In genomic region chr20:5996765-5997164, GRCh38 we compare ENCODE assay signal across 3 cellular contexts.
TF ChIP-seq lines count a peak whose summit lies in the region.

No MANE protein-coding gene starts in this region.

TF ChIP-seq in GM23338, 12 proteins besides CTCF, POLR2A, EP300 and RAD21 (continues in another document):
- TF ChIP-seq ETS1 (IDR thresholded peaks at IDR 0.05) (no peak), CREB1 (CRISPR knock-in tag; IDR thresholded peaks at IDR 0.05; ENCODE audit: low read depth) (no peak), NANOG (IDR thresholded peaks at IDR 0.05; ENCODE audit: borderline replicate concordance) (no peak), ZNF114 (CRISPR knock-in tag; IDR thresholded peaks at IDR 0.05) (no peak), JUNB (IDR thresholded peaks at IDR 0.05; ENCODE audit: unreplicated experiment) (no peak), REST (IDR thresholded peaks at IDR 0.05; ENCODE audit: unreplicated experiment) (no peak), POLR2AphosphoS5 (IDR thresholded peaks at IDR 0.05; ENCODE audit: low read depth) (no peak), STAT1 (IDR thresholded peaks at IDR 0.05; ENCODE audit: unreplicated experiment) (no peak), EZH2 (IDR thresholded peaks at IDR 0.05; ENCODE audit: low read depth, unreplicated experiment) (no peak), ZNF331 (CRISPR knock-in tag; IDR thresholded peaks at IDR 0.05; ENCODE audit: low read depth) (no peak), EZH2phosphoT487 (IDR thresholded peaks at IDR 0.05; ENCODE audit: unreplicated experiment) (no peak)

TF ChIP-seq in K562, 482 proteins besides CTCF, POLR2A, EP300 and RAD21:
- TF ChIP-seq LEF1 (IDR thresholded peaks at IDR 0.05) (no peak), ZMIZ1 (IDR thresholded peaks at IDR 0.05; ENCODE audit: low read depth in 2 of 2, low read length in 2 of 2) (no peak), CHD4 (IDR thresholded peaks at IDR 0.05; ENCODE audit: insufficient read depth, insufficient replicate concordance, low read depth, low read length, poor library complexity, severe bottlenecking) (no peak), THRAP3 (IDR thresholded peaks at IDR 0.05; ENCODE audit: borderline replicate concordance) (no peak), BRF1 (IDR thresholded peaks at IDR 0.05; ENCODE audit: borderline replicate concordance, extremely low read depth, insufficient read length) (no peak), FOXA1 (IDR thresholded peaks at IDR 0.05; ENCODE audit: borderline replicate concordance) (no peak), NCOA6 (IDR thresholded peaks at IDR 0.05) (no peak)

TF ChIP-seq in SK-N-SH treated with all-trans-retinoic acid at 6 μM for 48 hours, 23 proteins besides CTCF, POLR2A, EP300 and RAD21:
- no peak for TF ChIP-seq GLIS3 (CRISPR knock-in tag; IDR thresholded peaks at IDR 0.05)
- no peak for TF ChIP-seq TSHZ2 (CRISPR knock-in tag; IDR thresholded peaks at IDR 0.05)
- TF ChIP-seq PPARA (CRISPR knock-in tag; IDR thresholded peaks at IDR 0.05; ENCODE audit: borderline replicate concordance), result no peak
- no peak for TF ChIP-seq BACH2 (CRISPR knock-in tag; IDR thresholded peaks at IDR 0.05; ENCODE audit: borderline replicate concordance)
- TF ChIP-seq ZNF8 (CRISPR knock-in tag; IDR thresholded peaks at IDR 0.05), result no peak
- no peak for TF ChIP-seq ZC3H10 (CRISPR knock-in tag; IDR thresholded peaks at IDR 0.05)
- TF ChIP-seq TCF4 (CRISPR knock-in tag; IDR thresholded peaks at IDR 0.05; ENCODE audit: borderline replicate concordance), result no peak
- no peak for TF ChIP-seq CREB5 (CRISPR knock-in tag; IDR thresholded peaks at IDR 0.05; ENCODE audit: low read depth)
- no peak for TF ChIP-seq ISL1 (CRISPR knock-in tag; IDR thresholded peaks at IDR 0.05)
- no peak for TF ChIP-seq TOX (CRISPR knock-in tag; IDR thresholded peaks at IDR 0.05; ENCODE audit: borderline replicate concordance)
- no peak for TF ChIP-seq ZNF70 (CRISPR knock-in tag; IDR thresholded peaks at IDR 0.05)
- no peak for TF ChIP-seq ARNTL (CRISPR knock-in tag; IDR thresholded peaks at IDR 0.05; ENCODE audit: borderline replicate concordance, low read depth)
- TF ChIP-seq ZFP30 (CRISPR knock-in tag; IDR thresholded peaks at IDR 0.05), result no peak
- TF ChIP-seq OSR1 (CRISPR knock-in tag; IDR thresholded peaks at IDR 0.05), result no peak
- no peak for TF ChIP-seq ZNF565 (CRISPR knock-in tag; conservative IDR thresholded peaks at IDR 0.05; ENCODE audit: low read depth)
- TF ChIP-seq ESRRG (CRISPR knock-in tag; IDR thresholded peaks at IDR 0.05), result no peak
- TF ChIP-seq SNAI2 (CRISPR knock-in tag; IDR thresholded peaks at IDR 0.05), result no peak
- TF ChIP-seq CSRNP3 (CRISPR knock-in tag; IDR thresholded peaks at IDR 0.05), result no peak
